8 cellular contexts compared by ENCODE assay signal in genomic region chr3:116863842-116864626, GRCh38.
DNase-seq lines count a peak whose midpoint lies in the region; ATAC-seq lines count a peak whose summit lies in the region.

No MANE protein-coding gene starts in this region.

- no peaks in the 10 kb centered on the region for H4K20me1 ChIP-seq in Karpas-422 (ENCODE audit: insufficient read depth, low read depth, low read length)

- H3K79me2 ChIP-seq in Karpas-422 (ENCODE audit: low read length) = no peaks in the 10 kb centered on the region

- ATAC-seq in GM21515 (IDR thresholded peaks at IDR 0.05; ENCODE audit: unreplicated experiment) = no peak
- no peak for ATAC-seq in GM18520 (IDR thresholded peaks at IDR 0.05; ENCODE audit: unreplicated experiment)

- H3K4me2 ChIP-seq in Karpas-422 (ENCODE audit: low read depth, low read length, poor library complexity, severe bottlenecking) = no peak overlapping the region

- H3K27me3 ChIP-seq in Karpas-422 (ENCODE audit: low read length) = no peaks in the 10 kb centered on the region

- intact Hi-C loops in posterior cingulate gyrus (cut with DNase I) = loop anchor here (5.0 to 10.0 kb wide), 4 partner anchors 92 to 1133 kb away; no protein-coding TSS in a partner anchor

- H2AFZ ChIP-seq in Karpas-422 (ENCODE audit: low read length) = no peak overlapping the region

- no peak overlapping the region for H3K9ac ChIP-seq in Karpas-422 (ENCODE audit: low read length)

- no peaks in the 10 kb centered on the region for H3K4me1 ChIP-seq in Karpas-422 (ENCODE audit: low read length)

- H3K9me3 ChIP-seq in Karpas-422 (ENCODE audit: low read length) = no peaks in the 10 kb centered on the region

- DNase-seq in SIG-M5 treated with dmso at 0.1 percent for 504 hours (lab: John Stamatoyannopoulos, UW; ENCODE audit: unreplicated experiment) = peak; percentile 5
- no peak for DNase-seq in SIG-M5 (lab: John Stamatoyannopoulos, UW)
- DNase-seq in Karpas-422 = peak; percentile 45
- peak; percentile 20 for DNase-seq in RPMI8226
- DNase-seq in foreskin melanocyte = peak; percentile 27
- DNase-seq in posterior cingulate gyrus = peak in 6 of 10 donors; percentile 7 to 71 (median 38)

- no peak overlapping the region for H3K27ac ChIP-seq in Karpas-422 (ENCODE audit: low read length)

- H3K36me3 ChIP-seq in Karpas-422 (ENCODE audit: insufficient read depth, low read length) = no peaks in the 10 kb centered on the region

- H3K4me3 ChIP-seq in Karpas-422 (ENCODE audit: low read length) = no peak overlapping the region

- H3K9me2 ChIP-seq in Karpas-422 (replicated peaks; ENCODE audit: insufficient read depth, low read length) = no peaks in the 10 kb centered on the region
